1 cellular context compared by ENCODE assay signal in the genomic region with DNA sequence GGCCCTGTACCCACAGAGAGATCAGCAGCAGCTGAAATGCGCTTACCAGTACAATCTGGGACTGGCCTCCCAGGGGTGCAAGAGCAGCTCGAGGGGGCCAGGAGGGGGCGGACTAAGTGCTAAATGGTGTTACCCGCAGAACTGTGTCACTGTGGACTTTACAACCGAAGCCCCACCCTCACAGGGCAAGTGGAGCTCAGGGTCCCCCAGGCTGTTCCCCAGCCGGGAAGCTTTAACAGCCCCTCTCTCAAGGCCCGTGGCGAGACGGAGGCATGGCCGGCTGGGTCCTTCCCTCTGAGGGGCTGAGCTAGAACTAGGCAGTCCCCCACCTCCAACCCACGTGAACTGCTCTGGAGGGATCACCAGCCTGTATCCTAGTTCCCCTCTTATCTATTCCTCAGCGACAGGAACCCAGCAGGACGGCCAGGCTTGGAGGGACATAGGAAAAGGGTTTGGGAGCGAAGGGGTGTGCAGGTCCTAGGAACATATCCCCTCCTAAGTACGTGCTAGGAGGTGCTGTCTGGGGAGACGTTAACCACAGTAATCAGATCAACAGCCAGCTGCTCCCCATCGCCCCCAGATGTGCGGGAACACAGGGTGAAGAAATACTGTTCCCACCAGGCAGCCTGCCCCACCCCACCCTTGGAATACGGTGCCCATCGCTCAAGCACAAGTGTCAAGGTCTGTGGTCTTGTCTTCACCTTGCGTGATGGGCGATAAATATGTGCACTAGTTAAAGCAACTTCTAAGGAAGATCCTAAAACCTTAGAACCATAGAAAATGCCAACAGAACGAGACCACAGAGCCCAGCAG.
TF ChIP-seq lines count a peak whose summit lies in the region.

No MANE protein-coding gene starts in this region.

TF ChIP-seq in GM12878, 131 proteins besides CTCF, POLR2A, EP300 and RAD21 (continued from another document):
- no peak for TF ChIP-seq SUZ12 (IDR thresholded peaks at IDR 0.05; ENCODE audit: unreplicated experiment)
TF ChIP-seq in GM12878: peak in this region for 1.
